Comparison of ENCODE assay signal across 14 cellular contexts in genomic region chr17:10843806-10844205, GRCh38. TPM values are rescaled to one million over a fixed set of nuclear protein-coding genes. Genes with fewer than 3 reads are reported as not detected.
DNase-seq lines count a peak whose midpoint lies in the region; ATAC-seq and TF ChIP-seq lines count a peak whose summit lies in the region.
"Had no signal": no experiment of that assay in that cellular context is flagged by ENCODE, and none has a peak within 500 bp of the region (broad histone marks: within the 10 kb centered on the region; RNA-seq: fewer than 3 reads in every experiment).

No MANE protein-coding gene starts in this region.

- POLR2A ChIA-PET in MCF 10A (lab: Yijun Ruan, JAX), result interaction anchor here (0.6 kb wide), 1 partner anchor 167 kb away, joined by 4 read pairs; no protein-coding TSS in a partner anchor
- POLR2A ChIA-PET in activated naive CD8-positive, alpha-beta T cell treated with anti-CD3 and anti-CD28 coated beads, Interleukin-2, amount 10 ng/mL, durations not matched to agents 7 days and 5 days (lab: Charles Lee), result no interaction called here

- H3K9me3 ChIP-seq in breast epithelium, result no peaks in the 10 kb centered on the region
- H3K9me3 ChIP-seq: BE2C had no signal

- no peaks in the 10 kb centered on the region for H3K27me3 ChIP-seq in breast epithelium
- H3K27me3 ChIP-seq: BE2C had no signal

- H3K36me3 ChIP-seq in breast epithelium, result no peaks in the 10 kb centered on the region
- H3K36me3 ChIP-seq: BE2C had no signal

- peaks cover 1% of the 10 kb centered on the region for H3K27me3 Mint-ChIP-seq in MCF 10A (ENCODE audit: insufficient read depth, unreplicated experiment)
- peaks cover 4% of the 10 kb centered on the region for H3K27me3 Mint-ChIP-seq in activated naive CD8-positive, alpha-beta T cell treated with anti-CD3 and anti-CD28 coated beads, Interleukin-2, amount 10 ng/mL, durations not matched to agents 7 days and 5 days

- intact Hi-C loops in breast epithelium (cut with DNase I; ENCODE audit: low total_unique reads), result loop anchor here (1.0 to 10.0 kb wide), 2 partner anchors 32 to 109 kb away; partner anchors contain the start of gene TMEM220
- intact Hi-C loops in MCF 10A (cut with micrococcal nuclease), result loop anchor here (2.0 kb wide), 1 partner anchor 71 kb away; no protein-coding TSS in a partner anchor

- peaks cover 12% of the 10 kb centered on the region for H3K9me3 Mint-ChIP-seq in MCF 10A (ENCODE audit: unreplicated experiment)
- no peaks in the 10 kb centered on the region for H3K9me3 Mint-ChIP-seq in activated naive CD8-positive, alpha-beta T cell treated with anti-CD3 and anti-CD28 coated beads, Interleukin-2, amount 10 ng/mL, durations not matched to agents 7 days and 5 days
- no peaks in the 10 kb centered on the region for H3K9me3 Mint-ChIP-seq in stimulated activated effector memory CD8-positive, alpha-beta T cell treated with anti-CD3 and anti-CD28 coated beads, Interleukin-12 subunit alpha, Interleukin-12 subunit beta, amount 100 ng/mL, for 72 hours

- H3K4me1 Mint-ChIP-seq in MCF 10A (ENCODE audit: insufficient read depth, unreplicated experiment), result peaks cover 11% of the 10 kb centered on the region
- H3K4me1 Mint-ChIP-seq in activated naive CD8-positive, alpha-beta T cell treated with anti-CD3 and anti-CD28 coated beads, Interleukin-2, amount 10 ng/mL, durations not matched to agents 7 days and 5 days, result peaks cover 6% of the 10 kb centered on the region
- peaks cover 15% of the 10 kb centered on the region for H3K4me1 Mint-ChIP-seq in stimulated activated effector memory CD8-positive, alpha-beta T cell treated with anti-CD3 and anti-CD28 coated beads, Interleukin-12 subunit alpha, Interleukin-12 subunit beta, amount 100 ng/mL, for 72 hours

- peak overlapping the region; percentile 44 to 71 for H3K27ac ChIP-seq in breast epithelium

- H3K4me3 Mint-ChIP-seq in MCF 10A (ENCODE audit: unreplicated experiment), result no peak overlapping the region
- H3K4me3 Mint-ChIP-seq in activated naive CD8-positive, alpha-beta T cell treated with anti-CD3 and anti-CD28 coated beads, Interleukin-2, amount 10 ng/mL, durations not matched to agents 7 days and 5 days, result peak overlapping the region; percentile 31
- H3K4me3 Mint-ChIP-seq in stimulated activated effector memory CD8-positive, alpha-beta T cell treated with anti-CD3 and anti-CD28 coated beads, Interleukin-12 subunit alpha, Interleukin-12 subunit beta, amount 100 ng/mL, for 72 hours, result no peak overlapping the region

- BruUV-seq in MCF 10A (replicated peaks; lab: Mats Ljungman, UMichigan), result no TSS peak

- H3K4me1 ChIP-seq in breast epithelium, result no peaks in the 10 kb centered on the region
- H3K4me1 ChIP-seq: BE2C had no signal

- no peaks in the 10 kb centered on the region for H3K36me3 Mint-ChIP-seq in MCF 10A (ENCODE audit: insufficient read depth, unreplicated experiment)
- no peaks in the 10 kb centered on the region for H3K36me3 Mint-ChIP-seq in activated naive CD8-positive, alpha-beta T cell treated with anti-CD3 and anti-CD28 coated beads, Interleukin-2, amount 10 ng/mL, durations not matched to agents 7 days and 5 days
- H3K36me3 Mint-ChIP-seq in stimulated activated effector memory CD8-positive, alpha-beta T cell treated with anti-CD3 and anti-CD28 coated beads, Interleukin-12 subunit alpha, Interleukin-12 subunit beta, amount 100 ng/mL, for 72 hours, result no peaks in the 10 kb centered on the region
- H3K36me3 Mint-ChIP-seq: memory B cell had no signal

- TF ChIP-seq CTCF in breast epithelium (IDR thresholded peaks at IDR 0.05) (no peak), MCF 10A (IDR thresholded peaks at IDR 0.05; ENCODE audit: unreplicated experiment) (no peak)

- no peak overlapping the region for H3K27ac Mint-ChIP-seq in MCF 10A (ENCODE audit: low read depth, unreplicated experiment)
- no peak overlapping the region for H3K27ac Mint-ChIP-seq in activated naive CD8-positive, alpha-beta T cell treated with anti-CD3 and anti-CD28 coated beads, Interleukin-2, amount 10 ng/mL, durations not matched to agents 7 days and 5 days
- no peak overlapping the region for H3K27ac Mint-ChIP-seq in stimulated activated effector memory CD8-positive, alpha-beta T cell treated with anti-CD3 and anti-CD28 coated beads, Interleukin-12 subunit alpha, Interleukin-12 subunit beta, amount 100 ng/mL, for 72 hours
- H3K27ac Mint-ChIP-seq: memory B cell had no signal

- DNase-seq in breast epithelium (ENCODE audit: low spot score in 2 of 2) (peak in 1 of 2 donors; percentile 28), MCF 10A (ENCODE audit: unreplicated experiment) (no peak), iPS-NIHi7 (ENCODE audit: extremely low spot score) (peak; percentile 60), globus pallidus (ENCODE audit: low spot score) (no peak), activated gamma-delta T cell (lab: John Stamatoyannopoulos, UW) (no peak)
- no peak for DNase-seq in activated naive CD8-positive, alpha-beta T cell treated with anti-CD3 and anti-CD28 coated beads, Interleukin-2, amount 10 ng/mL, durations not matched to agents 7 days and 5 days
- DNase-seq in stimulated activated effector memory CD8-positive, alpha-beta T cell treated with anti-CD3 and anti-CD28 coated beads, Interleukin-12 subunit alpha, Interleukin-12 subunit beta, amount 100 ng/mL, for 72 hours (ENCODE audit: low spot score in 2 of 2), result no peak
- DNase-seq: activated CD8-positive, alpha-beta memory T cell treated with anti-CD3 and anti-CD28 coated beads, Interleukin-2, amount 50 U/mL, for 48 hours; BE2C; NCI-H1092 treated with DMSO at 0.1 percent for 48 hours had no signal

- CTCF ChIA-PET in MCF 10A (lab: Yijun Ruan, JAX), result interaction anchor here (0.6 to 4.9 kb wide), 16 partner anchors 10 to 622 kb away, joined by 3 to 90 read pairs (median 4); no protein-coding TSS in a partner anchor

- peak overlapping the region in 1 of 3 donors; percentile 37 for H3K4me3 ChIP-seq in breast epithelium

- TF ChIP-seq POLR2A in breast epithelium (IDR thresholded peaks at IDR 0.05), result no peak

- ATAC-seq in activated naive CD8-positive, alpha-beta T cell treated with anti-CD3 and anti-CD28 coated beads, Interleukin-2, amount 10 ng/mL, durations not matched to agents 7 days and 5 days (ENCODE audit: low read depth), result no peak
- peak; percentile 5 for ATAC-seq in stimulated activated effector memory CD8-positive, alpha-beta T cell treated with anti-CD3 and anti-CD28 coated beads, Interleukin-12 subunit alpha, Interleukin-12 subunit beta, amount 100 ng/mL, for 72 hours
- no peak for ATAC-seq in HG02973 (IDR thresholded peaks at IDR 0.05; ENCODE audit: unreplicated experiment)

RNA-seq across cellular contexts. Expression of gene PIRT, which starts 5.9 kb away (rescaled TPM):
- total RNA-seq in breast epithelium (under 1 TPM in 1 of 3 donors, not detected in 2; under 0.01 TPM), MCF 10A (2022) (not detected in 2 replicates)
- not detected for total RNA-seq in activated naive CD8-positive, alpha-beta T cell treated with anti-CD3 and anti-CD28 coated beads, Interleukin-2, amount 10 ng/mL, durations not matched to agents 7 days and 5 days
- total RNA-seq: skeletal muscle tissue had no signal

RNA-seq across cellular contexts. Expression of gene TMEM238L, which starts 39.9 kb away (rescaled TPM):
- under 1 TPM in 1 of 3 donors, not detected in 2; 0.66 TPM for total RNA-seq in breast epithelium
- total RNA-seq in MCF 10A (2022), result not detected in 2 replicates
- total RNA-seq in activated naive CD8-positive, alpha-beta T cell treated with anti-CD3 and anti-CD28 coated beads, Interleukin-2, amount 10 ng/mL, durations not matched to agents 7 days and 5 days, result not detected
- total RNA-seq: cerebellum, skeletal muscle tissue had no signal
